ENCODE assay signal across 21 cellular contexts in genomic region chr4:171308661-171309060, GRCh38.
A peak's percentile ranks its signal among the peaks of the same experiment; 100 is the strongest.
DNase-seq lines count a peak whose midpoint lies in the region; ATAC-seq lines count a peak whose summit lies in the region.
"Had no signal": no experiment of that assay in that cellular context is flagged by ENCODE, and none has a peak within 500 bp of the region (broad histone marks: within the 10 kb centered on the region; RNA-seq: fewer than 3 reads in every experiment).

No MANE protein-coding gene starts in this region.

- no peak overlapping the region for H3K27ac Mint-ChIP-seq in effector memory CD8-positive, alpha-beta T cell
- H3K27ac Mint-ChIP-seq: CD4-positive, alpha-beta T cell; T-helper 2 cell treated with Interferon-gamma antibody and Interleukin-4, amounts not matched to agents 5 μg/mL and 100 μg/mL, for 36 hours had no signal

- no peaks in the 10 kb centered on the region for H3K36me3 Mint-ChIP-seq in effector memory CD8-positive, alpha-beta T cell (ENCODE audit: insufficient read depth)

- H3K9me3 Mint-ChIP-seq in effector memory CD8-positive, alpha-beta T cell: peaks cover 7 to 18% of the 10 kb centered on the region in 2 donors

- DNase-seq in NCI-H510A treated with DMSO at 0.1 percent for 48 hours (lab: John Stamatoyannopoulos, UW) (peak; percentile 41), NCI-H510A (lab: John Stamatoyannopoulos, UW) (no peak), NCI-H2029 (lab: John Stamatoyannopoulos, UW) (peak; percentile 35), NCI-H69 (lab: John Stamatoyannopoulos, UW) (peak; percentile 43), COLO829 (ENCODE audit: low spot score) (no peak), NCI-H2227 (lab: John Stamatoyannopoulos, UW; ENCODE audit: unreplicated experiment) (no peak)
- no peak for DNase-seq in effector memory CD8-positive, alpha-beta T cell
- DNase-seq: AML-193; Caco-2; CD4-positive, alpha-beta T cell; HCEC 1CT; Kasumi-1; MV-4-11; NCI-H146; NCI-H2171; NCI-H446 treated with DMSO at 0.1 percent for 48 hours; T-helper 1 cell had no signal

- H3K4me1 Mint-ChIP-seq in effector memory CD8-positive, alpha-beta T cell (ENCODE audit: low read depth in 2 of 2): no peaks in the 10 kb centered on the region

- no peak for ATAC-seq in effector memory CD8-positive, alpha-beta T cell (replicated peaks)
- ATAC-seq: A549, K562, Panc1 had no signal

- no peaks in the 10 kb centered on the region for H3K27me3 Mint-ChIP-seq in effector memory CD8-positive, alpha-beta T cell
- H3K27me3 Mint-ChIP-seq: CD4-positive, alpha-beta T cell had no signal

- no peak overlapping the region for H3K4me3 Mint-ChIP-seq in effector memory CD8-positive, alpha-beta T cell
- H3K4me3 Mint-ChIP-seq: CD4-positive, alpha-beta T cell; T-helper 2 cell treated with Interferon-gamma antibody and Interleukin-4, amounts not matched to agents 5 μg/mL and 100 μg/mL, for 36 hours had no signal

Comparison
In these comparisons a context has a peak if more than half of its experiments do, and no peak if none do; other contexts are left out.
1. DNase-seq: peak in NCI-H510A treated with DMSO at 0.1 percent for 48 hours (single experiment), NCI-H2029 (single experiment) and NCI-H69 (single experiment); none in NCI-H510A (single experiment), effector memory CD8-positive, alpha-beta T cell (0 of 3), COLO829 (single experiment) and NCI-H2227 (single experiment).